Comparison of ENCODE assay signal across 8 cellular contexts in the genomic region with DNA sequence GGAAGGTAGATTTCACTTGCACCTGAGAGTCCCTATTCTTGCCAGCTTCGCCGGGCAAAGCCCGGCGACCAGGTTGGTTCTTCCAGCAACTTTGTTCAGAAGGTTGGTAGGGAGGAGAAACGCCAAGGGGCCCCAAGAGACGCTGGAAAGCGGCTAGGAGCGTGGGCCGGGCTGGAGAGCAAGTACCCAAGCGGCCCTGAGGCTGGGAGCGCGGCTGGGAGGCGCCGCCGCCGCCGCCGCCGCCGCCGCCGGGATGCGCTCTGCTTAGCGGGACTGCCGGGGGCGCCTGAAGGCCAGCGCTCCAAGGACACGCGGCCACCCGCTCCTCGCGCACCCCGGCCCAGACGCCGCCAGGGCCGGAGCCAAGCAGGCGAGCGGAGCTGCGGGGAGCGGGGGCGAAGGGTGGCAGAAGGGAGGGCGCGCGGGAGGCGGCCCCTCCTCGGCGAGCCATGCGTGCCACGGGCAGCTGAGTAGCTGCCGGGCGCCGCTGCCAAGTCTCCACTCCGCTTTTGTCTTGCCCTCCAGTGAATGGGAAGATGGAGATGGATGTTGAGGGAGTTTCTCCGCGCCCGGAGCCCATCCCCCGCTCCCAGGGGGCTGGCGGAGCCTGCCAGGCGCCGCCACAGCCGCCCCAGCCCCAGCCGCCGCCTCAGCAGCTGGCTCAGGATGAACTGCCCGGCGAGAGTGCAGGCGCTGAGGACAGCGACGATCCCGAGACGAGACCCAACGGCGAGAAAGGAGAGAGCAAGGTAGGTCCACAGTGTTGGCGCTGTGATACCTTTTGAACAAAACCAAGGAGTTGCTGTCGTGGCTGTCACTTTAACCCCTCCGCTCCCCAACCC.
DNase-seq lines count a peak whose midpoint lies in the region; ATAC-seq and TF ChIP-seq lines count a peak whose summit lies in the region.

No MANE protein-coding gene starts in this region.

- peak overlapping the region; percentile 71 to 75 for H3K27ac ChIP-seq in prostate gland

- WGBS in prostate gland = 1% methylated on average over 62 of the region's 75 CpGs

- H3K9me3 ChIP-seq in NT2/D1 (ENCODE audit: insufficient read depth, low read length) = no peaks in the 10 kb centered on the region
- H3K9me3 ChIP-seq in prostate gland = no peaks in the 10 kb centered on the region

- peak overlapping the region; percentile 54 for H3K9ac ChIP-seq in NT2/D1 (ENCODE audit: insufficient read length, low read depth)

- DNase-seq in GM03348 (ENCODE audit: low spot score) (peak; percentile 68), NT2/D1 (ENCODE audit: low read depth, low spot score) (peak; percentile 30), head of caudate nucleus (peak in 39 of 42 donors; percentile 10 to 62 (median 37)), prostate gland (ENCODE audit: low spot score) (peak; percentile 15), UCSD-AML1 (lab: John Stamatoyannopoulos, UW; ENCODE audit: unreplicated experiment) (no peak)

- H3K4me3 ChIP-seq in NT2/D1 (ENCODE audit: insufficient read length, low read depth) (peak overlapping the region; percentile 69), prostate gland (peak overlapping the region; percentile 54 to 62)

- TF ChIP-seq POLR2A in prostate gland (IDR thresholded peaks at IDR 0.05) = no peak

- H3K4me1 ChIP-seq in NT2/D1 (ENCODE audit: insufficient read depth, insufficient read length) (peaks cover 2% of the 10 kb centered on the region), prostate gland (replicated peaks) (no peaks in the 10 kb centered on the region)

- ATAC-seq in HG03025 (IDR thresholded peaks at IDR 0.05; ENCODE audit: low FRiP score, unreplicated experiment) (no peak), HG02642 (IDR thresholded peaks at IDR 0.05; ENCODE audit: poor library complexity, unreplicated experiment) (no peak), GM19023 (IDR thresholded peaks at IDR 0.05; ENCODE audit: unreplicated experiment) (no peak)

- TF ChIP-seq CTCF in prostate gland (IDR thresholded peaks at IDR 0.05) = no peak

- H3K27me3 ChIP-seq in NT2/D1 (ENCODE audit: insufficient read depth, insufficient read length) (peaks cover 42% of the 10 kb centered on the region), prostate gland (replicated peaks; ENCODE audit: insufficient read depth) (no peaks in the 10 kb centered on the region)

- no peaks in the 10 kb centered on the region for H3K36me3 ChIP-seq in NT2/D1 (ENCODE audit: insufficient read depth, insufficient read length, low read length)
- no peaks in the 10 kb centered on the region for H3K36me3 ChIP-seq in prostate gland

- intact Hi-C loops in head of caudate nucleus (cut with DNase I) = no loop called here
- intact Hi-C loops in prostate gland (cut with DNase I) = no loop called here
